9 cellular contexts compared by ENCODE assay signal in the genomic region with DNA sequence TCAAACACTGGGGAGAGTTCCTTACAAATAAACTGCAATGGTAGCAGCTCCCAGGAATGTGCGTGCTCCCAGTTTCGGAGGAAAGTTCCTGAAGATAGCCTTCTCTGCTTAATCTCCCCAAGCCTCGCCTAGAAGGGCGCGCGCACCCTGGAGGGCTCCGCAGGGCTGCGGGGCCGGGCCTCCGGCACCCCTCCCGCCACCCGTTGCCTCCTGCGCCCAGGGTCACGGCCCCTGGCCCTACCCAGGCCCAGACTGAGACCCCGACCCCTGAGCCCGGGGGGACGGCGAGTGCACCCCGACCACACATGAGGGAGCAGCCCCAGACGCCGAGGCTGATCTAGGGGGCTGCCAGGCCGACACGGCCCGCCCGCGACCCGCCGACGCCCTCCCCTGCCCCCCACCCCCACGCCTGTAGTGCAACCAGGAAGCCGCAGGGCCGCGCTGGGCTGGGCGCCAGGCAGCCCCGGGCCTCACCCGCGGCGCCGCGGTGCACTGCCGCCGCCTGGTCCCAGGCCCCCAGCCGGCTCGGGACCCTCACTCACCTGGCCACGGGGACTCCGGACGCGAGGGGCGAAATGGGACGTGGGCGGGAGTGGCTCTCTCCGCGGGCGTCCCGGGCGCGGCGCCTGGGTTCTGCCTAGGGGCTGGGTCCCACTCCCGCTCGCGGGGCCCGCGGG. TPM values are rescaled to one million over a fixed set of nuclear protein-coding genes. Genes with fewer than 3 reads are reported as not detected.
A peak's percentile ranks its signal among the peaks of the same experiment; 100 is the strongest.
DNase-seq lines count a peak whose midpoint lies in the region; ATAC-seq, FAIRE-seq and TF ChIP-seq lines count a peak whose summit lies in the region.
"Had no signal": no experiment of that assay in that cellular context is flagged by ENCODE, and none has a peak within 500 bp of the region (broad histone marks: within the 10 kb centered on the region; RNA-seq: fewer than 3 reads in every experiment).

No MANE protein-coding gene starts in this region.

- H3K27me3 Mint-ChIP-seq in astrocyte (ENCODE audit: low read depth, unreplicated experiment), result no peaks in the 10 kb centered on the region

- peaks cover 5% of the 10 kb centered on the region for H3F3A ChIP-seq in smooth muscle cell (ENCODE audit: low read depth)

- H3K36me3 ChIP-seq in NT2/D1 (ENCODE audit: insufficient read depth, insufficient read length, low read length), result peaks cover 5% of the 10 kb centered on the region
- no peaks in the 10 kb centered on the region for H3K36me3 ChIP-seq in astrocyte (ENCODE audit: insufficient read depth, low read length)
- no peaks in the 10 kb centered on the region for H3K36me3 ChIP-seq in smooth muscle cell (ENCODE audit: low read depth)

- H3K9me3 Mint-ChIP-seq in astrocyte (ENCODE audit: unreplicated experiment), result peaks cover 2% of the 10 kb centered on the region

- peak overlapping the region; percentile 86 for H3K27ac ChIP-seq in astrocyte (ENCODE audit: low read depth, low read length)
- peak overlapping the region; percentile 84 for H3K27ac ChIP-seq in smooth muscle cell (ENCODE audit: low read depth)

- peaks cover 13% of the 10 kb centered on the region for H3K4me1 ChIP-seq in NT2/D1 (ENCODE audit: insufficient read depth, insufficient read length)
- H3K4me1 ChIP-seq in astrocyte (ENCODE audit: insufficient read depth, low read length), result peaks cover 41% of the 10 kb centered on the region
- H3K4me1 ChIP-seq in smooth muscle cell (ENCODE audit: low read depth), result peaks cover 27% of the 10 kb centered on the region

- H3K4me1 Mint-ChIP-seq in astrocyte (ENCODE audit: low read depth, unreplicated experiment), result peaks cover 36% of the 10 kb centered on the region

- peak overlapping the region; percentile 95 for H3K4me3 Mint-ChIP-seq in astrocyte (ENCODE audit: unreplicated experiment)

- H3K27me3 ChIP-seq in NT2/D1 (ENCODE audit: insufficient read depth, insufficient read length) (no peaks in the 10 kb centered on the region), astrocyte (ENCODE audit: insufficient read depth, low read length) (no peaks in the 10 kb centered on the region), smooth muscle cell (ENCODE audit: low read depth) (no peaks in the 10 kb centered on the region)

- H4K20me1 ChIP-seq in astrocyte (ENCODE audit: insufficient read depth, low read length) (peaks cover 47% of the 10 kb centered on the region), smooth muscle cell (ENCODE audit: low read depth) (peaks cover 44% of the 10 kb centered on the region)

- DNase-seq in DMS53 (lab: John Stamatoyannopoulos, UW) (peak; percentile 69), DMS53 treated with DMSO at 0.1 percent for 48 hours (lab: John Stamatoyannopoulos, UW; ENCODE audit: unreplicated experiment) (no peak), NT2/D1 (ENCODE audit: low read depth, low spot score) (no peak), astrocyte (ENCODE audit: low read depth) (peak; percentile 25), smooth muscle cell (lab: John Stamatoyannopoulos, UW; ENCODE audit: unreplicated experiment) (no peak), NCI-H446 treated with DMSO at 0.1 percent for 48 hours (lab: John Stamatoyannopoulos, UW) (no peak)

- FAIRE-seq in astrocyte (lab: Jason Lieb, UNC), result no peak
- FAIRE-seq: frontal cortex had no signal

- peak overlapping the region; percentile 77 for H2AFZ ChIP-seq in astrocyte (ENCODE audit: low read depth, low read length)
- H2AFZ ChIP-seq in smooth muscle cell (ENCODE audit: low read depth), result peak overlapping the region; percentile 91

- under 1% methylated on average over 37 of the region's 63 CpGs for WGBS in smooth muscle cell (ENCODE audit: low lambda C conversion rate)

- H3K4me2 ChIP-seq in astrocyte (ENCODE audit: low read length), result peak overlapping the region; percentile 99
- H3K4me2 ChIP-seq in smooth muscle cell, result peak overlapping the region; percentile 96

- H3K36me3 Mint-ChIP-seq in astrocyte (ENCODE audit: low read depth, unreplicated experiment), result peaks cover 5% of the 10 kb centered on the region

- peak overlapping the region; percentile 91 for H3K27ac Mint-ChIP-seq in astrocyte (ENCODE audit: unreplicated experiment)

- ATAC-seq in HG02588 (IDR thresholded peaks at IDR 0.05; ENCODE audit: unreplicated experiment), result peak; percentile 37

- peak overlapping the region; percentile 67 for H3K9ac ChIP-seq in NT2/D1 (ENCODE audit: insufficient read length, low read depth)
- peak overlapping the region; percentile 89 for H3K9ac ChIP-seq in astrocyte (ENCODE audit: low read length)
- H3K9ac ChIP-seq in smooth muscle cell (ENCODE audit: low read depth), result peak overlapping the region; percentile 82

- H3K79me2 ChIP-seq in astrocyte (ENCODE audit: insufficient read depth, low read length) (peaks cover 67% of the 10 kb centered on the region), smooth muscle cell (ENCODE audit: low read depth) (peaks cover 54% of the 10 kb centered on the region)

- H3K9me3 ChIP-seq in NT2/D1 (ENCODE audit: insufficient read depth, low read length), result no peaks in the 10 kb centered on the region
- no peaks in the 10 kb centered on the region for H3K9me3 ChIP-seq in astrocyte (ENCODE audit: insufficient read depth, low read depth, low read length)
- no peaks in the 10 kb centered on the region for H3K9me3 ChIP-seq in iPS-18c (ENCODE audit: control insufficient read depth, insufficient read depth, low read length)
- no peaks in the 10 kb centered on the region for H3K9me3 ChIP-seq in smooth muscle cell (replicated peaks; ENCODE audit: low read depth)

- no peak for TF ChIP-seq CTCF in astrocyte (IDR thresholded peaks at IDR 0.05; ENCODE audit: insufficient read depth, low read depth, low read length)
- TF ChIP-seq CTCF in smooth muscle cell (IDR thresholded peaks at IDR 0.05; ENCODE audit: borderline replicate concordance, insufficient read depth, poor library complexity, severe bottlenecking), result no peak

- H3K4me3 ChIP-seq in NT2/D1 (ENCODE audit: insufficient read length, low read depth) (peak overlapping the region; percentile 62), astrocyte (ENCODE audit: insufficient read depth, low read depth, low read length) (peak overlapping the region; percentile 79), iPS-18c (ENCODE audit: insufficient read depth, low read depth, low read length) (peak overlapping the region; percentile 71), smooth muscle cell (peak overlapping the region; percentile 92)

RNA-seq across cellular contexts. Expression of a gene that starts 0.4 kb away (rescaled TPM):
- total RNA-seq in astrocyte (102 and 122 TPM in 2 replicates), smooth muscle cell (36.6 and 39.5 TPM in 2 replicates)
- 93.4 and 101 TPM in 2 replicates for polyA plus RNA-seq in smooth muscle cell

Comparison
In these comparisons a context has a peak if more than half of its experiments do, and no peak if none do; other contexts are left out.
1. DNase-seq: peak in DMS53 (single experiment) and astrocyte (single experiment); none in DMS53 treated with DMSO at 0.1 percent for 48 hours (single experiment), NT2/D1 (single experiment), smooth muscle cell (single experiment) and NCI-H446 treated with DMSO at 0.1 percent for 48 hours (single experiment).
2. Peak in every context shown above with its lines, with median percentiles within 50 percentile points of each other: H3K4me3 ChIP-seq and H3K9ac ChIP-seq.